12 cellular contexts compared by ENCODE assay signal in genomic region chr17:73365934-73366623, GRCh38. TPM values are rescaled to one million over a fixed set of nuclear protein-coding genes. Genes with fewer than 3 reads are reported as not detected.
A peak's percentile ranks its signal among the peaks of the same experiment; 100 is the strongest.
DNase-seq lines count a peak whose midpoint lies in the region; ATAC-seq, FAIRE-seq and TF ChIP-seq lines count a peak whose summit lies in the region.
"Had no signal": no experiment of that assay in that cellular context is flagged by ENCODE, and none has a peak within 500 bp of the region (broad histone marks: within the 10 kb centered on the region; RNA-seq: fewer than 3 reads in every experiment).

No MANE protein-coding gene starts in this region.

- no peak overlapping the region for H3K4me3 ChIP-seq in K562
- no peak overlapping the region for H3K4me3 ChIP-seq in kidney (ENCODE audit: low read length in 2 of 2)
- H3K4me3 ChIP-seq in skeletal muscle tissue (ENCODE audit: low read length in 3 of 3): peak overlapping the region in 2 of 3 donors; percentile 15 to 49

- peak; percentile 32 for DNase-seq in ELR (ENCODE audit: low read depth)
- peak in 2 of 4 experiments; percentile 22 to 30 for DNase-seq in K562 (ENCODE audit: extremely low read depth in 1 of 4, low spot score in 3 of 4)
- DNase-seq in kidney: peak; percentile 86
- no peak for DNase-seq in NK-92 (lab: John Stamatoyannopoulos, UW; ENCODE audit: unreplicated experiment)
- DNase-seq in GM19240 (ENCODE audit: insufficient read length, low spot score): no peak
- DNase-seq in NCI-H1930 (lab: John Stamatoyannopoulos, UW): no peak
- DNase-seq: activated CD4-positive, CD25-positive, alpha-beta regulatory T cell; cerebellar nuclear complex; NCI-H446 had no signal

- TF ChIP-seq POLR2A in K562 (conservative IDR thresholded peaks at IDR 0.05): no peak

- no peak overlapping the region for H3K9ac ChIP-seq in K562 (ENCODE audit: insufficient read depth in 1 of 2, low read depth in 2 of 2, low read length in 2 of 2)
- H3K9ac ChIP-seq in kidney (ENCODE audit: low read length in 2 of 2): no peak overlapping the region
- peak overlapping the region in 1 of 3 donors; percentile 33 for H3K9ac ChIP-seq in skeletal muscle tissue (ENCODE audit: low read depth in 1 of 3, low read length in 3 of 3)

- in situ Hi-C loops in K562 (cut with MboI): loop anchor here (10.0 kb wide), 1 partner anchor 811 kb away; no protein-coding TSS in a partner anchor

- H3K9me3 ChIP-seq in K562 (replicated peaks; ENCODE audit: control insufficient read depth, insufficient read depth, low read depth, low read length) (no peaks in the 10 kb centered on the region), kidney (ENCODE audit: control insufficient read depth in 1 of 2, low read length in 2 of 2) (no peaks in the 10 kb centered on the region), skeletal muscle tissue (ENCODE audit: control insufficient read depth in 3 of 3, low read length in 3 of 3) (no peaks in the 10 kb centered on the region)

- no peak for FAIRE-seq in K562 (lab: Jason Lieb, UNC)
- no peak for FAIRE-seq in kidney (lab: Jason Lieb, UNC)
- FAIRE-seq: H54 had no signal

- H3K36me3 ChIP-seq in K562 (ENCODE audit: control insufficient read depth, insufficient read depth, low read length): no peaks in the 10 kb centered on the region
- H3K36me3 ChIP-seq in kidney (ENCODE audit: control insufficient read depth in 1 of 2, insufficient read depth in 2 of 2, low read length in 2 of 2): no peaks in the 10 kb centered on the region
- no peaks in the 10 kb centered on the region for H3K36me3 ChIP-seq in skeletal muscle tissue (ENCODE audit: control insufficient read depth in 3 of 3, insufficient read depth in 3 of 3, low read length in 3 of 3)

- H3K27me3 ChIP-seq in K562 (ENCODE audit: control insufficient read depth in 2 of 2, insufficient read depth in 2 of 2, low read length in 2 of 2): peaks cover 34 to 54% of the 10 kb centered on the region in 2 experiments; a peak in 4 of 5 replicates
- peaks cover 0 to 8% (median 0%) of the 10 kb centered on the region in 3 donors for H3K27me3 ChIP-seq in skeletal muscle tissue (ENCODE audit: control insufficient read depth in 3 of 3, insufficient read depth in 3 of 3, low read length in 3 of 3)

- CTCF ChIA-PET in K562 (lab: Yijun Ruan, JAX; ENCODE audit: low intra/inter-chr PET ratio): interaction anchor here (0.6 kb wide), 1 partner anchor 104 kb away, joined by 3 read pairs; the partner anchor contains the start of gene CPSF4L

- WGBS in K562 (ENCODE audit: insufficient coverage, low coverage, missing lambda C conversion rate): 8% methylated on average over 15 of the region's 21 CpGs

- H3K4me1 ChIP-seq in K562 (replicated peaks in 1 of 2; ENCODE audit: control insufficient read depth in 2 of 2, insufficient read depth in 2 of 2, low read length in 2 of 2): peaks cover 2 to 21% of the 10 kb centered on the region in 2 experiments; a peak in 3 of 5 replicates
- H3K4me1 ChIP-seq in kidney (ENCODE audit: control insufficient read depth in 1 of 2, insufficient read depth in 1 of 2, low read depth in 1 of 2, low read length in 2 of 2): no peaks in the 10 kb centered on the region
- H3K4me1 ChIP-seq in skeletal muscle tissue (ENCODE audit: control insufficient read depth in 3 of 3, insufficient read depth in 3 of 3, low read length in 3 of 3): peaks cover 8 to 20% (median 13%) of the 10 kb centered on the region in 3 donors

- H3K79me2 ChIP-seq in K562 (ENCODE audit: control insufficient read depth, insufficient read depth, low read length): no peaks in the 10 kb centered on the region

- H2AFZ ChIP-seq in K562 (ENCODE audit: low read depth, low read length): peak overlapping the region; percentile 27; the same call in 1 of the 2 replicates

- no peak for TF ChIP-seq RAD21 in K562 (CRISPR knock-in tag; conservative IDR thresholded peaks at IDR 0.05 in 1 of 2, IDR thresholded peaks at IDR 0.05 in 1 of 2)

- no TSS peak for BruUV-seq in K562 (replicated peaks; lab: Mats Ljungman, UMichigan)

- no peak for TF ChIP-seq EP300 in K562 (IDR thresholded peaks at IDR 0.05; ENCODE audit: low read length)

- H3K9me1 ChIP-seq in K562 (ENCODE audit: control insufficient read depth, insufficient read depth, low read length): no peaks in the 10 kb centered on the region

- 0 out of 2 replicates have a peak, but pooled peaks cover 3% of the 10 kb centered on the region for H4K20me1 ChIP-seq in K562 (replicated peaks; ENCODE audit: control insufficient read depth, insufficient read depth, low read length)

- ATAC-seq in K562 (peak; percentile 69), GM18498 (IDR thresholded peaks at IDR 0.05; ENCODE audit: unreplicated experiment) (no peak)

- H3K27ac ChIP-seq in K562 (ENCODE audit: extremely low read depth, low read depth, low read length) (no peak overlapping the region), kidney (ENCODE audit: low read depth in 2 of 2, low read length in 2 of 2) (peak overlapping the region; percentile 16 to 69), skeletal muscle tissue (ENCODE audit: low read depth, low read length) (peak overlapping the region; percentile 64)

- TF ChIP-seq CTCF in K562 (IDR thresholded peaks at IDR 0.05 in 2 of 3, conservative IDR thresholded peaks at IDR 0.05 in 1 of 3; ENCODE audit: insufficient read depth in 2 of 3, low read depth in 1 of 3, low read length in 3 of 3) (no peak), kidney (IDR thresholded peaks at IDR 0.05; ENCODE audit: borderline replicate concordance, extremely low read depth, insufficient read depth) (no peak)

- POLR2A ChIA-PET in K562 (lab: Yijun Ruan, JAX): interaction anchor here (0.7 to 1.0 kb wide), 3 partner anchors 103 to 807 kb away, joined by 3 to 4 read pairs (median 3); a partner anchor contains a TSS

- no peak overlapping the region for H3K4me2 ChIP-seq in K562 (ENCODE audit: insufficient read depth, low read length)

- intact Hi-C loops in K562 (cut with micrococcal nuclease) (loop anchor here (10.0 kb wide), 1 partner anchor 801 kb away; no protein-coding TSS in a partner anchor), kidney (cut with DNase I) (no loop called here)

TF ChIP-seq in K562, 482 proteins besides CTCF, POLR2A, EP300 and RAD21 (continues in another document):
- TF ChIP-seq MTF1 (CRISPR knock-in tag; IDR thresholded peaks at IDR 0.05; ENCODE audit: borderline replicate concordance) (no peak), ZNF551 (CRISPR knock-in tag; IDR thresholded peaks at IDR 0.05) (no peak), ETV5 (CRISPR knock-in tag; IDR thresholded peaks at IDR 0.05; ENCODE audit: low read depth) (0 out of 2 replicates have a peak, but pooled peaks have one; percentile 34), NFE2 (IDR thresholded peaks at IDR 0.05; ENCODE audit: low read depth) (peak; percentile 47; the same call in 1 of the 2 replicates), GABPA (tag; conservative IDR thresholded peaks at IDR 0.05; ENCODE audit: low read depth) (peak; percentile 35; the same call in 1 of the 2 replicates), ZBTB11 (CRISPR knock-in tag; IDR thresholded peaks at IDR 0.05) (0 out of 6 replicates have a peak, but pooled peaks of 1 of the 3 experiments have one; percentile 23)

RNA-seq across cellular contexts. Expression of gene CDC42EP4, which starts 54.3 kb away (rescaled TPM):
- 19.6 and 53.2 TPM in 2 replicates for total RNA-seq in K562 (2011; cell fraction: chromatin; rRNA removed; ENCODE audit: low replicate concordance)
- total RNA-seq in K562 (2011; cell fraction: nucleolus; rRNA removed): 40.4 and 45.0 TPM in 2 replicates
- 28.5 and 29.0 TPM in 2 replicates for total RNA-seq in K562 (2011; cell fraction: nucleoplasm; rRNA removed)
- total RNA-seq in K562 (2014; rRNA removed) (16.1 and 19.9 TPM in 2 replicates), K562 (2014; rRNA removed; fragmentation: Illumina TruSeq; extraction: Trizol) (7.4 and 8.0 TPM in 2 replicates), K562 (2015; rRNA removed; fragmentation: Illumina TruSeq; extraction: Trizol) (15.9 TPM in 2 replicates), K562 (2021) (20.4 and 20.8 TPM in 2 replicates), kidney (76.9 TPM), skeletal muscle tissue (18.8 TPM)
- polyA plus RNA-seq in K562 (2011; rRNA removed) (8.8 and 12.3 TPM in 2 replicates), K562 (2014; fragmentation: Illumina TruSeq; extraction: Trizol) (10.2 and 15.3 TPM in 2 replicates), K562 (2014; fragmentation: Nextera tagmentation; extraction: Ambion mirVana) (1 to 10 TPM in 1 of 2 experiments, under 1 TPM in 1; 0.65 to 1.1 TPM), K562 (2014; rRNA removed) (13.3 and 13.4 TPM in 2 replicates), kidney (ENCODE audit: insufficient read depth, low read depth, low replicate concordance) (26.2 TPM)
- polyA plus RNA-seq in K562 (2011; cell fraction: cytosol; rRNA removed): 9.2 and 35.2 TPM in 2 replicates
- 9.0 and 12.0 TPM in 2 replicates for polyA plus RNA-seq in K562 (2011; cell fraction: nucleus; rRNA removed)
- polyA plus RNA-seq in K562 (2012): 19.2 and 20.7 TPM in 2 replicates
- polyA minus RNA-seq in K562 (2011; rRNA and poly(A)+ RNA removed): 7.4 and 13.8 TPM in 2 replicates
- polyA minus RNA-seq in K562 (2011; cell fraction: cytosol; rRNA and poly(A)+ RNA removed): 14.7 and 19.6 TPM in 2 replicates
- polyA minus RNA-seq in K562 (2011; cell fraction: nucleus; rRNA and poly(A)+ RNA removed): 19.3 and 19.4 TPM in 2 replicates

Comparison
In these comparisons a context has a peak if more than half of its experiments do, and no peak if none do; other contexts are left out.
1. DNase-seq: peak in ELR (single experiment) and kidney (single experiment); none in NK-92 (single experiment), GM19240 (single experiment) and NCI-H1930 (0 of 2).
2. H3K4me3 ChIP-seq: peak in skeletal muscle tissue (2 of 3); none in K562 (single experiment) and kidney (0 of 2).